ENCODE assay signal across 20 cellular contexts in the genomic region with DNA sequence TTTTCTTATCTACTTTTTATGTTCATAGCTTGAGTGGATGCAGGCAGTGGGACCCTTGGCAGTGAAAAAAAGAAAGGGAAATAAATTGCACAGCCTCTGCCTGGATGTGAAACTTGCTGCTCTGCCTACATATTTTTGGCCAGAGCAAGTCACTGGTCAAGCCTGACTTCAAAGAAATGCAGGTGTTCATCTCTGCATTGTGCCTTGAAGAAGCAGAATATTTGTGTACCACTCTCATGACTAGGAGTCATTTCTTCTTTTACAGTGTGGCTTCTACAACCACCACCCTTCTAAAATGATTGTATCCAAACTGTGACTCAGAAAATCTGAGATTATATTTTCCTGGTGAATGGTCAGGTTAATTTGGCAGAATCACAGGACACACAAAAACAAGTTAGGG. TPM values are rescaled to one million over a fixed set of nuclear protein-coding genes. Genes with fewer than 3 reads are reported as not detected.
DNase-seq lines count a peak whose midpoint lies in the region; ATAC-seq and TF ChIP-seq lines count a peak whose summit lies in the region.
"Had no signal": no experiment of that assay in that cellular context is flagged by ENCODE, and none has a peak within 500 bp of the region (broad histone marks: within the 10 kb centered on the region; RNA-seq: fewer than 3 reads in every experiment).

No MANE protein-coding gene starts in this region.

- H3K27me3 ChIP-seq in GM06990 (replicated peaks; ENCODE audit: control insufficient read depth, insufficient read depth, low read length) (no peaks in the 10 kb centered on the region), SU-DHL-6 (ENCODE audit: low read length) (no peaks in the 10 kb centered on the region), dorsolateral prefrontal cortex (no peaks in the 10 kb centered on the region), hepatocyte (no peaks in the 10 kb centered on the region)
- H3K27me3 ChIP-seq: SJSA1 had no signal

- peaks cover 10% of the 10 kb centered on the region; the same call in 1 of the 2 replicates for H3F3A ChIP-seq in SU-DHL-6 (ENCODE audit: insufficient read depth)

- H3K4me2 ChIP-seq in SU-DHL-6 (ENCODE audit: low read depth, low read length, poor library complexity, severe bottlenecking) (no peak overlapping the region), hepatocyte (no peak overlapping the region)
- H3K4me2 ChIP-seq: PC-9 had no signal

- H3K4me1 Mint-ChIP-seq in chondrocyte (ENCODE audit: low read depth): peaks cover 16% of the 10 kb centered on the region

- H3K9me3 ChIP-seq in SU-DHL-6 (ENCODE audit: insufficient read depth, low read length) (no peaks in the 10 kb centered on the region), hepatocyte (ENCODE audit: low read depth) (no peaks in the 10 kb centered on the region)
- H3K9me3 ChIP-seq: SJSA1 had no signal

- ATAC-seq in GM19351 (IDR thresholded peaks at IDR 0.05; ENCODE audit: unreplicated experiment) (peak; percentile 42), HG03108 (IDR thresholded peaks at IDR 0.05; ENCODE audit: unreplicated experiment) (peak; percentile 26)

- H3K27me3 Mint-ChIP-seq in chondrocyte (ENCODE audit: low read depth): no peaks in the 10 kb centered on the region
- H3K27me3 Mint-ChIP-seq: B cell; CD4-positive, alpha-beta T cell had no signal

- H3K36me3 Mint-ChIP-seq in chondrocyte (ENCODE audit: low read depth): peaks cover 7% of the 10 kb centered on the region

- TF ChIP-seq CTCF in GM06990 (IDR thresholded peaks at IDR 0.05; ENCODE audit: insufficient read depth, low read length, poor library complexity, severe bottlenecking) (no peak), SU-DHL-6 (IDR thresholded peaks at IDR 0.05; ENCODE audit: insufficient read depth, low read length, poor library complexity, severe bottlenecking) (no peak), dorsolateral prefrontal cortex (IDR thresholded peaks at IDR 0.05 in 54 of 56, conservative IDR thresholded peaks at IDR 0.05 in 2 of 56; ENCODE audit: low read depth in 1 of 56, partially characterized antibody in 56 of 56) (no peak), chondrocyte (IDR thresholded peaks at IDR 0.05) (no peak), hepatocyte (IDR thresholded peaks at IDR 0.05; ENCODE audit: poor library complexity) (no peak)

- H3K9me2 ChIP-seq in SU-DHL-6 (replicated peaks; ENCODE audit: insufficient read depth, low read length) (no peaks in the 10 kb centered on the region), hepatocyte (replicated peaks; ENCODE audit: insufficient read depth) (no peaks in the 10 kb centered on the region)

- no peak overlapping the region for H3K4me3 Mint-ChIP-seq in chondrocyte (ENCODE audit: unreplicated experiment)
- H3K4me3 Mint-ChIP-seq: B cell; CD4-positive, alpha-beta T cell had no signal

- peaks cover 3% of the 10 kb centered on the region for H3K9me3 Mint-ChIP-seq in chondrocyte (ENCODE audit: low read depth)
- H3K9me3 Mint-ChIP-seq: CD4-positive, alpha-beta T cell had no signal

- H3K9ac ChIP-seq in SU-DHL-6 (ENCODE audit: low read length): no peak overlapping the region; the same call in 1 of the 2 replicates

- no peak overlapping the region for H3K27ac Mint-ChIP-seq in chondrocyte (ENCODE audit: unreplicated experiment)
- H3K27ac Mint-ChIP-seq: B cell; CD4-positive, alpha-beta T cell had no signal

- H3K36me3 ChIP-seq in GM06990 (ENCODE audit: control insufficient read depth, insufficient read depth, low read length) (no peaks in the 10 kb centered on the region), SU-DHL-6 (ENCODE audit: low read length) (no peaks in the 10 kb centered on the region), hepatocyte (replicated peaks; ENCODE audit: insufficient read depth, low read depth) (no peaks in the 10 kb centered on the region)
- H3K36me3 ChIP-seq: SJSA1 had no signal

- peaks cover 3% of the 10 kb centered on the region for H3K4me1 ChIP-seq in hepatocyte (ENCODE audit: insufficient read depth)

- H3K27ac ChIP-seq in SU-DHL-6 (ENCODE audit: low read depth, low read length) (peak overlapping the region; percentile 36), dorsolateral prefrontal cortex (no peak overlapping the region), hepatocyte (no peak overlapping the region)
- H3K27ac ChIP-seq: 22Rv1, PC-9, SJSA1 had no signal

- no peak overlapping the region for H3K4me3 ChIP-seq in GM06990 (replicated peaks; ENCODE audit: low read depth, low read length)
- no peak overlapping the region for H3K4me3 ChIP-seq in SU-DHL-6 (ENCODE audit: insufficient read depth, low read length, poor library complexity, severe bottlenecking)
- H3K4me3 ChIP-seq in dorsolateral prefrontal cortex: no peak overlapping the region
- no peak overlapping the region for H3K4me3 ChIP-seq in hepatocyte
- H3K4me3 ChIP-seq: PC-9, SJSA1 had no signal

- DNase-seq in GM06990 (ENCODE audit: extremely low read depth, insufficient read length): peak; percentile 14
- DNase-seq in dorsolateral prefrontal cortex: no peak
- no peak for DNase-seq in COR-L47 (lab: John Stamatoyannopoulos, UW)
- no peak for DNase-seq in chondrocyte (ENCODE audit: low spot score)
- no peak for DNase-seq in hepatocyte (ENCODE audit: low spot score)
- DNase-seq: Calu3; CD4-positive, alpha-beta T cell; GOT3; IMR-90; NCI-H187; NCI-H345; NCI-H69; PC-9; SW 1271 had no signal

- H4K20me1 ChIP-seq in SU-DHL-6 (ENCODE audit: low read depth, low read length) (no peaks in the 10 kb centered on the region), hepatocyte (ENCODE audit: insufficient read depth, poor library complexity, severe bottlenecking) (peaks cover 5% of the 10 kb centered on the region)

- H3K79me2 ChIP-seq in SU-DHL-6 (ENCODE audit: insufficient read depth, low read length): peaks cover 23% of the 10 kb centered on the region
- peaks cover 8% of the 10 kb centered on the region for H3K79me2 ChIP-seq in hepatocyte

- no peak overlapping the region for H2AFZ ChIP-seq in SU-DHL-6 (ENCODE audit: low read depth, low read length, severe bottlenecking)
- no peak overlapping the region for H2AFZ ChIP-seq in hepatocyte
- H2AFZ ChIP-seq: PC-9 had no signal

- intact Hi-C loops in dorsolateral prefrontal cortex (cut with DNase I): no loop called here

RNA-seq across cellular contexts. Expression of gene KATNA1, which starts 2.5 kb away (rescaled TPM):
- 10 to 100 TPM in 58 of 120 experiments, 1 to 10 TPM in 62; 4.9 to 16.3 (median 9.9) TPM for total RNA-seq in dorsolateral prefrontal cortex
- 15.2 to 19.2 TPM (median 17.1 TPM) in 3 replicates for total RNA-seq in chondrocyte
- 18.4 and 18.5 TPM in 2 replicates for total RNA-seq in hepatocyte
- polyA plus RNA-seq in hepatocyte: 15.6 and 17.2 TPM in 2 replicates
